In the genomic region with DNA sequence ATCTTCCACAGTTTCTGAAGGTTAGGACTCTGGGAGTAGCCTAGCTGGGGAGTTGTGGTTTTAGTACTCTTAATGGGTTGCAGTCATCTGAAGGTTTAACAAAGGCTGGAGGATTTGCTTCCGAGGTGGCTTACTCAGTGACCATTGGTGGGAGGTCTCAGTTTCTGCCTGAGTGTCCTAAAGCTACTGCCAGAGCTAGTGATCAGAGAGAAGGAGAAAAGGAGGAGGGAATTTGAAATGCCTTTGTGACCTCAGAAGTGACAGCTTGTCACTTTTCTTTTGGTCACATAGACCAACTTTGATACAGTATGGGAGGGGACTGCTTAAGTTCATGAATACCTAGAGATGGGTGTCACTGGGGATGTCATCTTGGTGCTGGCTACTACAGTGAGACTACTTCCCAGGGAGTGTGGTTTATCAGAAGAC, we compare ENCODE assay signal across 12 cellular contexts. TPM values are rescaled to one million over a fixed set of nuclear protein-coding genes. Genes with fewer than 3 reads are reported as not detected.
A peak's percentile ranks its signal among the peaks of the same experiment; 100 is the strongest.
DNase-seq lines count a peak whose midpoint lies in the region; ATAC-seq and TF ChIP-seq lines count a peak whose summit lies in the region.
"Had no signal": no experiment of that assay in that cellular context is flagged by ENCODE, and none has a peak within 500 bp of the region (broad histone marks: within the 10 kb centered on the region; RNA-seq: fewer than 3 reads in every experiment).

No MANE protein-coding gene starts in this region.

- H3K4me3 Mint-ChIP-seq in activated T-cell treated with anti-CD3 and anti-CD28 coated beads, Interleukin-2, amount 50 U/mL, for 24 hours, result peak overlapping the region; percentile 6
- H3K4me3 Mint-ChIP-seq in effector memory CD8-positive, alpha-beta T cell, result no peak overlapping the region
- H3K4me3 Mint-ChIP-seq in stimulated activated effector memory CD8-positive, alpha-beta T cell treated with anti-CD3 and anti-CD28 coated beads, Interleukin-12 subunit alpha, Interleukin-12 subunit beta, amount 100 ng/mL, for 72 hours, result no peak overlapping the region

- H3K9me3 ChIP-seq in OCI-LY1 (ENCODE audit: low read length), result no peaks in the 10 kb centered on the region
- H3K9me3 ChIP-seq in transverse colon, result no peaks in the 10 kb centered on the region
- H3K9me3 ChIP-seq: mucosa of descending colon had no signal

- H3F3A ChIP-seq in OCI-LY1 (ENCODE audit: insufficient read depth, low read length), result 0 out of 2 replicates have a peak, but pooled peaks cover 5% of the 10 kb centered on the region

- no peak for TF ChIP-seq CTCF in OCI-LY1 (IDR thresholded peaks at IDR 0.05; ENCODE audit: low read length)
- no peak for TF ChIP-seq CTCF in transverse colon (IDR thresholded peaks at IDR 0.05)

- no peak overlapping the region for H2AFZ ChIP-seq in OCI-LY1 (ENCODE audit: low read length)

- TF ChIP-seq POLR2A in transverse colon (IDR thresholded peaks at IDR 0.05), result no peak

- H3K4me3 ChIP-seq in OCI-LY1 (ENCODE audit: low read depth, low read length, poor library complexity, severe bottlenecking) (no peak overlapping the region), transverse colon (no peak overlapping the region)
- H3K4me3 ChIP-seq: mucosa of descending colon had no signal

- peaks cover 96% of the 10 kb centered on the region for H3K79me2 ChIP-seq in OCI-LY1 (ENCODE audit: insufficient read depth, low read length)

- H3K36me3 ChIP-seq in OCI-LY1 (ENCODE audit: insufficient read depth, low read length) (peaks cover 58% of the 10 kb centered on the region; the same call in 1 of the 2 replicates), transverse colon (no peaks in the 10 kb centered on the region)

- in situ Hi-C loops in transverse colon (cut with MboI; ENCODE audit: low pct_ligation_motif_present in 1 of 4, low pct_unique_long_range_greater_than_20kb in 1 of 4, low sequenced_read_pairs in 3 of 4), result no loop called here

- no peaks in the 10 kb centered on the region for H3K27me3 Mint-ChIP-seq in activated T-cell treated with anti-CD3 and anti-CD28 coated beads, Interleukin-2, amount 50 U/mL, for 24 hours
- no peaks in the 10 kb centered on the region for H3K27me3 Mint-ChIP-seq in effector memory CD8-positive, alpha-beta T cell

- H3K9me2 ChIP-seq in OCI-LY1 (ENCODE audit: low read depth, low read length), result no peaks in the 10 kb centered on the region

- H3K4me1 ChIP-seq in OCI-LY1 (ENCODE audit: insufficient read depth, low read length, severe bottlenecking) (peaks cover 85% of the 10 kb centered on the region), transverse colon (peaks cover 0 to 30% (median 7%) of the 10 kb centered on the region in 4 donors)

- H3K36me3 Mint-ChIP-seq in activated T-cell treated with anti-CD3 and anti-CD28 coated beads, Interleukin-2, amount 50 U/mL, for 24 hours (ENCODE audit: low read depth), result peaks cover 64% of the 10 kb centered on the region
- H3K36me3 Mint-ChIP-seq in effector memory CD8-positive, alpha-beta T cell (ENCODE audit: insufficient read depth), result peaks cover 2% of the 10 kb centered on the region
- H3K36me3 Mint-ChIP-seq in stimulated activated effector memory CD8-positive, alpha-beta T cell treated with anti-CD3 and anti-CD28 coated beads, Interleukin-12 subunit alpha, Interleukin-12 subunit beta, amount 100 ng/mL, for 72 hours, result peaks cover 32% of the 10 kb centered on the region

- H3K27me3 ChIP-seq in OCI-LY1 (ENCODE audit: insufficient read depth, low read length) (no peaks in the 10 kb centered on the region), transverse colon (no peaks in the 10 kb centered on the region)

- no peak for DNase-seq in activated T-cell treated with anti-CD3 and anti-CD28 coated beads, Interleukin-2, amount 50 U/mL, for 24 hours
- DNase-seq in activated T-cell treated with anti-CD3 and anti-CD28 coated beads for 4 hours (no peak), transverse colon (no peak), head of caudate nucleus (no peak)
- no peak for DNase-seq in effector memory CD8-positive, alpha-beta T cell
- DNase-seq in stimulated activated effector memory CD8-positive, alpha-beta T cell treated with anti-CD3 and anti-CD28 coated beads, Interleukin-12 subunit alpha, Interleukin-12 subunit beta, amount 100 ng/mL, for 72 hours (ENCODE audit: low spot score in 2 of 2), result no peak
- DNase-seq: hippocampal formation, mucosa of descending colon, NCI-H446, small intestine had no signal

- ATAC-seq in effector memory CD8-positive, alpha-beta T cell (replicated peaks), result peak; percentile 57
- peak; percentile 83 for ATAC-seq in stimulated activated effector memory CD8-positive, alpha-beta T cell treated with anti-CD3 and anti-CD28 coated beads, Interleukin-12 subunit alpha, Interleukin-12 subunit beta, amount 100 ng/mL, for 72 hours
- no peak for ATAC-seq in GM18909 (IDR thresholded peaks at IDR 0.05; ENCODE audit: poor library complexity, unreplicated experiment)
- ATAC-seq: mucosa of descending colon had no signal

- H3K9me3 Mint-ChIP-seq in activated T-cell treated with anti-CD3 and anti-CD28 coated beads, Interleukin-2, amount 50 U/mL, for 24 hours, result no peaks in the 10 kb centered on the region
- H3K9me3 Mint-ChIP-seq in effector memory CD8-positive, alpha-beta T cell, result no peaks in the 10 kb centered on the region
- H3K9me3 Mint-ChIP-seq in stimulated activated effector memory CD8-positive, alpha-beta T cell treated with anti-CD3 and anti-CD28 coated beads, Interleukin-12 subunit alpha, Interleukin-12 subunit beta, amount 100 ng/mL, for 72 hours, result no peaks in the 10 kb centered on the region

- H3K27ac ChIP-seq in OCI-LY1 (ENCODE audit: low read depth, low read length, poor library complexity, severe bottlenecking), result peak overlapping the region; percentile 41
- H3K27ac ChIP-seq in transverse colon, result no peak overlapping the region

- no peak overlapping the region for H3K4me2 ChIP-seq in OCI-LY1 (ENCODE audit: low read length)

- H3K4me1 Mint-ChIP-seq in activated T-cell treated with anti-CD3 and anti-CD28 coated beads, Interleukin-2, amount 50 U/mL, for 24 hours (ENCODE audit: low read depth), result peaks cover 81% of the 10 kb centered on the region
- H3K4me1 Mint-ChIP-seq in effector memory CD8-positive, alpha-beta T cell (ENCODE audit: low read depth in 2 of 2), result peaks cover 48 to 71% of the 10 kb centered on the region in 2 donors
- peaks cover 59% of the 10 kb centered on the region for H3K4me1 Mint-ChIP-seq in stimulated activated effector memory CD8-positive, alpha-beta T cell treated with anti-CD3 and anti-CD28 coated beads, Interleukin-12 subunit alpha, Interleukin-12 subunit beta, amount 100 ng/mL, for 72 hours

- intact Hi-C loops in transverse colon (cut with DNase I; ENCODE audit: low total_unique reads) (no loop called here), head of caudate nucleus (cut with DNase I) (no loop called here)

- 69 to 80% methylated on average over 1 of the region's 1 CpG for WGBS in transverse colon (ENCODE audit: low coverage in 1 of 2), 2 donors

- no peak for TF ChIP-seq EP300 in transverse colon (IDR thresholded peaks at IDR 0.05; ENCODE audit: low read depth)

- H3K9ac ChIP-seq in OCI-LY1 (ENCODE audit: low read length), result no peak overlapping the region

- peak overlapping the region; percentile 92 for H3K27ac Mint-ChIP-seq in activated T-cell treated with anti-CD3 and anti-CD28 coated beads, Interleukin-2, amount 50 U/mL, for 24 hours
- peak overlapping the region; percentile 50 to 82 for H3K27ac Mint-ChIP-seq in effector memory CD8-positive, alpha-beta T cell
- peak overlapping the region; percentile 60 for H3K27ac Mint-ChIP-seq in stimulated activated effector memory CD8-positive, alpha-beta T cell treated with anti-CD3 and anti-CD28 coated beads, Interleukin-12 subunit alpha, Interleukin-12 subunit beta, amount 100 ng/mL, for 72 hours

- H4K20me1 ChIP-seq in OCI-LY1 (ENCODE audit: insufficient read depth, low read length), result peaks cover 5% of the 10 kb centered on the region; the same call in 1 of the 2 replicates

RNA-seq across cellular contexts. Expression of a gene that starts 41.3 kb away (rescaled TPM):
- 10 to 100 TPM in 3 of 4 donors, 1 to 10 TPM in 1; 9.2 to 39.1 (median 22.3) TPM for total RNA-seq in transverse colon
